Comparison of ENCODE assay signal across 19 cellular contexts in the genomic region with DNA sequence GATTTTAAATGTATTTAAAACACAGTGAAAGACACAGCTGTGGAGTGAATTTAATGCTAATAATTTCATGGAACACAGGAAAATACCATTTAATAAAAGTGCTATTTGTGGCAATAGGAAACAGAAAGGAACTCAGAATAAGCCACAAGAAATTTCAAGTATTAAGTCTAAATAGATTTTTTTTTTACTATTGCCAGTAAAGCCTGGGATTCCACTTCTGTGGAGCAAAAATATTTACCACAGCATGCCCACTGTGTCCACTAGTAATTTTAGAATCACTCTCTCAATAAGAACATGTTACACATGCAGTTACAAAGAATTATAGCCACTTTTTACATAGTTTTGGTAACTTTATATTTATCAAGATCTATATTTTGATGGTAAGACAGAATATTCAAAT.
"Had no signal": no experiment of that assay in that cellular context is flagged by ENCODE, and none has a peak within 500 bp of the region (broad histone marks: within the 10 kb centered on the region; RNA-seq: fewer than 3 reads in every experiment).

No MANE protein-coding gene starts in this region.

- H3K4me3 ChIP-seq: coronary artery, dorsolateral prefrontal cortex, esophagus muscularis mucosa, heart right ventricle, left lung, lower lobe of right lung, mucosa of descending colon had no signal

- H3K9me3 ChIP-seq: esophagus muscularis mucosa, heart right ventricle, left lung, lower lobe of right lung, mucosa of descending colon had no signal

- H3K27me3 ChIP-seq: dorsolateral prefrontal cortex, esophagus muscularis mucosa, foreskin keratinocyte, heart right ventricle, left lung had no signal

- H3K4me1 Mint-ChIP-seq: naive B cell had no signal

- DNase-seq: dermis blood vessel endothelial cell; dorsolateral prefrontal cortex; effector CD4-positive, alpha-beta T cell; effector memory CD4-positive, alpha-beta T cell; foreskin keratinocyte; glutamatergic neuron; head of caudate nucleus; heart right ventricle; hippocampal formation; left cardiac atrium; left lung; left ventricle myocardium superior; lower lobe of right lung; mesenchymal stem cell; mucosa of descending colon; naive B cell had no signal

- H3K27ac ChIP-seq: coronary artery, dorsolateral prefrontal cortex, esophagus muscularis mucosa, foreskin keratinocyte, heart right ventricle, left lung, lower lobe of right lung had no signal

- ATAC-seq: foreskin keratinocyte, heart right ventricle, left cardiac atrium, left lung, left ventricle myocardium superior, lower lobe of right lung, mucosa of descending colon had no signal

- H3K9me3 Mint-ChIP-seq: naive B cell had no signal

- H3K27ac Mint-ChIP-seq: mesothelial cell of epicardium had no signal

- H3K4me3 Mint-ChIP-seq: mesothelial cell of epicardium, naive B cell had no signal

- H3K27me3 Mint-ChIP-seq: naive B cell had no signal

- H3K4me1 ChIP-seq: esophagus muscularis mucosa, foreskin keratinocyte, heart right ventricle, left lung, lower lobe of right lung had no signal
